In the genomic region with DNA sequence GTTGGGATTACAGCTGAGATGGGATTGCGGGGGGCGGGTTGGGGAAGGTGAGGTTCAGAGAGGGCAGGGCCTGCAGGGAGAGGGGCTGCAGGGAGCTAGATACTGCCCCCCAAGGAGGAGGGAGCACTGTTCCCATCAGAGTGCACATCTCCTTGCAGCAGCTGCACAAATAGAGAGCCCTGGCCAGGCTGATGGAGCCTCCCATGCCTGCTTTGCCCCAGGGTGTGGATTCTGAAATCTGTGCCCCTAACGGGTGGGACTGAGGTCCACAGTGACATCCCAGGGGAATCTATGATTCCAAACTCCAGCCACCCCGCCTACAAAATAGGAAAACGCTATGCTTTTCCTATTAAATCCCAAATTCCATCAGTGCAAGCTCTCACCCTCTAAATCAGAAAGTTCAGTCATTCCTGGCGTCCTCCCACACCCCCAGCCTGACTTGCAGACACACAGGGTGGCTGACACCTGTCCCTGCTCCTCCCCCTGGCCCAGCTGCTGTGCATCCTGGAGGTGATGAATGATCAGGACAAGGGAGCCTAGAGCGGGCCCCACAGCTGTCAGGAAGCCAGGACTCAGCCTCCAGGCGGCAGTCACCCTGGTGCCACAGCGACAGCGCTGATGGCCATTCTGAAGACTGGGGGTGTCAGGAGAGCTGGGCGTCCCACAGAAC, we compare ENCODE assay signal across 1 cellular context.
TF ChIP-seq lines count a peak whose summit lies in the region.

No MANE protein-coding gene starts in this region.

TF ChIP-seq in HCT116, 20 proteins besides CTCF, POLR2A, EP300 and RAD21:
- no peak for TF ChIP-seq POLR2AphosphoS5 (IDR thresholded peaks at IDR 0.05; ENCODE audit: low read depth, low read length)
- TF ChIP-seq TCF7L2 (IDR thresholded peaks at IDR 0.05; ENCODE audit: borderline replicate concordance, extremely low read depth, insufficient read depth, insufficient read length) = no peak
- TF ChIP-seq ZNF274 (IDR thresholded peaks at IDR 0.05; ENCODE audit: low read depth, low read length) = no peak
- TF ChIP-seq EZH2phosphoT487 (IDR thresholded peaks at IDR 0.05; ENCODE audit: borderline replicate concordance) = no peak
- no peak for TF ChIP-seq CBX3 (IDR thresholded peaks at IDR 0.05; ENCODE audit: low read depth)
- TF ChIP-seq FOSL1 (IDR thresholded peaks at IDR 0.05; ENCODE audit: low read depth) = no peak
- TF ChIP-seq EZH2 (IDR thresholded peaks at IDR 0.05) = no peak
- TF ChIP-seq, protein P1, sequence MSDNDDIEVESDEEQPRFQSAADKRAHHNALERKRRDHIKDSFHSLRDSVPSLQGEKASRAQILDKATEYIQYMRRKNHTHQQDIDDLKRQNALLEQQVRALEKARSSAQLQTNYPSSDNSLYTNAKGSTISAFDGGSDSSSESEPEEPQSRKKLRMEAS (IDR thresholded peaks at IDR 0.05) = no peak
- TF ChIP-seq YY1 (IDR thresholded peaks at IDR 0.05; ENCODE audit: extremely low read depth, insufficient replicate concordance, low read depth, low read length) = no peak
- no peak for TF ChIP-seq SRF (IDR thresholded peaks at IDR 0.05; ENCODE audit: low read depth)
- TF ChIP-seq CEBPB (IDR thresholded peaks at IDR 0.05; ENCODE audit: low read depth) = no peak
- TF ChIP-seq, protein P2, sequence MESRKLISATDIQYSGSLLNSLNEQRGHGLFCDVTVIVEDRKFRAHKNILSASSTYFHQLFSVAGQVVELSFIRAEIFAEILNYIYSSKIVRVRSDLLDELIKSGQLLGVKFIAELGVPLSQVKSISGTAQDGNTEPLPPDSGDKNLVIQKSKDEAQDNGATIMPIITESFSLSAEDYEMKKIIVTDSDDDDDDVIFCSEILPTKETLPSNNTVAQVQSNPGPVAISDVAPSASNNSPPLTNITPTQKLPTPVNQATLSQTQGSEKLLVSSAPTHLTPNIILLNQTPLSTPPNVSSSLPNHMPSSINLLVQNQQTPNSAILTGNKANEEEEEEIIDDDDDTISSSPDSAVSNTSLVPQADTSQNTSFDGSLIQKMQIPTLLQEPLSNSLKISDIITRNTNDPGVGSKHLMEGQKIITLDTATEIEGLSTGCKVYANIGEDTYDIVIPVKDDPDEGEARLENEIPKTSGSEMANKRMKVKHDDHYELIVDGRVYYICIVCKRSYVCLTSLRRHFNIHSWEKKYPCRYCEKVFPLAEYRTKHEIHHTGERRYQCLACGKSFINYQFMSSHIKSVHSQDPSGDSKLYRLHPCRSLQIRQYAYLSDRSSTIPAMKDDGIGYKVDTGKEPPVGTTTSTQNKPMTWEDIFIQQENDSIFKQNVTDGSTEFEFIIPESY (IDR thresholded peaks at IDR 0.05; ENCODE audit: extremely low read depth, insufficient replicate concordance, low read length) = no peak
